8 cellular contexts compared by ENCODE assay signal in genomic region chr9:35518212-35518917, GRCh38. TPM values are rescaled to one million over a fixed set of nuclear protein-coding genes. Genes with fewer than 3 reads are reported as not detected.
DNase-seq lines count a peak whose midpoint lies in the region; ATAC-seq and TF ChIP-seq lines count a peak whose summit lies in the region.

No MANE protein-coding gene starts in this region.

- H3K27ac ChIP-seq in vagina, result peak overlapping the region; percentile 68

- no peaks in the 10 kb centered on the region for H3K27me3 ChIP-seq in vagina

- ATAC-seq in GM18519 (IDR thresholded peaks at IDR 0.05; ENCODE audit: low FRiP score, unreplicated experiment) (no peak), HG02885 (IDR thresholded peaks at IDR 0.05; ENCODE audit: poor library complexity, unreplicated experiment) (no peak)

- no peak overlapping the region for H3K4me3 ChIP-seq in vagina

- no peak for TF ChIP-seq POLR2A in vagina (IDR thresholded peaks at IDR 0.05)

- H3K4me1 ChIP-seq in vagina, result peaks cover 75% of the 10 kb centered on the region

- no peaks in the 10 kb centered on the region for H3K36me3 ChIP-seq in vagina

- TF ChIP-seq CTCF in vagina (IDR thresholded peaks at IDR 0.05), result no peak

- DNase-seq in NCI-H1694 treated with DMSO at 0.1 percent for 48 hours (lab: John Stamatoyannopoulos, UW), result peak; percentile 1
- DNase-seq in NCI-H1694 (lab: John Stamatoyannopoulos, UW), result no peak
- peak; percentile 60 for DNase-seq in ecto neural progenitor cell (ENCODE audit: low spot score)
- DNase-seq in medulla oblongata (ENCODE audit: extremely low spot score), result peak; percentile 18
- no peak for DNase-seq in vagina (ENCODE audit: extremely low spot score in 2 of 2)
- no peak for DNase-seq in NCI-H2029 (lab: John Stamatoyannopoulos, UW)

- no peaks in the 10 kb centered on the region for H3K9me3 ChIP-seq in vagina

- intact Hi-C loops in vagina (cut with DNase I), result no loop called here

RNA-seq across cellular contexts. Expression of gene RUSC2, which starts 28.5 kb away (rescaled TPM):
- total RNA-seq in vagina, result 18.9 TPM

Comparison
In these comparisons a context has a peak if more than half of its experiments do, and no peak if none do; other contexts are left out.
1. DNase-seq: peak in NCI-H1694 treated with DMSO at 0.1 percent for 48 hours (single experiment), ecto neural progenitor cell (single experiment) and medulla oblongata (single experiment); none in NCI-H1694 (single experiment), vagina (0 of 2) and NCI-H2029 (single experiment).